21 cellular contexts compared by ENCODE assay signal in the genomic region with DNA sequence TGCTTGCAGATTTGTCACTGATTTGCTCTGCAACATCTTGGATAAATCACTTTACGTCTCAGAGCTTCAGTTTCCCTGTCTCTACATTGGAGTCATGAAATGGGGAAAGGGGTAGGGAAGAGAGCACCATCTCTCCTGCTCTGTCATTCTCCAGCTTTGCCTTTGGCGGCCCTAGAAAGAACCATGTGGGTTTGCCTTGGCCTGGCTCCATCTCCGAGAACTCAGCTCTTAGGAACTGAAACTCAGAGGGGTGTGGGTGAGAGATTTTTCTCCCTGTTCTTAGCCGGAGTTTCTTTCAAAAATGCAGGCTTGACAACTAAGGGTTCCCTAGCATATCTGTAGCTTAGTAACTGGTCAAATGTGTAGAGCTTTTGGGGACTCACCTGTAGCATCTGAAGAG.
A peak's percentile ranks its signal among the peaks of the same experiment; 100 is the strongest.
DNase-seq lines count a peak whose midpoint lies in the region; ATAC-seq and TF ChIP-seq lines count a peak whose summit lies in the region.
"Had no signal": no experiment of that assay in that cellular context is flagged by ENCODE, and none has a peak within 500 bp of the region (broad histone marks: within the 10 kb centered on the region; RNA-seq: fewer than 3 reads in every experiment).

No MANE protein-coding gene starts in this region.

- no peaks in the 10 kb centered on the region for H3K27me3 Mint-ChIP-seq in activated naive CD8-positive, alpha-beta T cell
- no peaks in the 10 kb centered on the region for H3K27me3 Mint-ChIP-seq in activated naive CD8-positive, alpha-beta T cell treated with anti-CD3 and anti-CD28 coated beads, Interleukin-2, amount 50 U/mL, for 24 hours
- H3K27me3 Mint-ChIP-seq in nephron progenitor cell (ENCODE audit: low read depth, poor library complexity): no peaks in the 10 kb centered on the region

- no peak for ATAC-seq in activated naive CD8-positive, alpha-beta T cell treated with anti-CD3 and anti-CD28 coated beads, Interleukin-2, amount 50 U/mL, for 24 hours
- no peak for ATAC-seq in activated naive CD4-positive, alpha-beta T cell treated with anti-CD3 and anti-CD28 coated beads, Interleukin-2, amount 50 U/mL, for 72 hours

- no peak overlapping the region for H3K4me3 Mint-ChIP-seq in activated naive CD8-positive, alpha-beta T cell
- no peak overlapping the region for H3K4me3 Mint-ChIP-seq in activated naive CD8-positive, alpha-beta T cell treated with anti-CD3 and anti-CD28 coated beads, Interleukin-2, amount 50 U/mL, for 24 hours
- no peak overlapping the region for H3K4me3 Mint-ChIP-seq in nephron progenitor cell

- DNase-seq in activated naive CD8-positive, alpha-beta T cell treated with anti-CD3 and anti-CD28 coated beads, Interleukin-2, amount 50 U/mL, for 24 hours: no peak
- DNase-seq in hippocampal formation (lab: John Stamatoyannopoulos, UW): peak; percentile 10 to 40
- DNase-seq in pons (ENCODE audit: low spot score): peak; percentile 54
- DNase-seq in activated naive CD4-positive, alpha-beta T cell treated with anti-CD3 and anti-CD28 coated beads, Interleukin-2, amount 50 U/mL, for 72 hours (ENCODE audit: low spot score in 2 of 2): no peak
- DNase-seq in A172 (ENCODE audit: low spot score): no peak
- no peak for DNase-seq in nephron progenitor cell
- no peak for DNase-seq in cerebellar cortex (ENCODE audit: low spot score)
- DNase-seq: DMS53, EL, GF-D8, GOT3, HCEC 1CT, IMR-90, NCI-H1105 treated with DMSO at 0.1 percent for 48 hours, NCI-H2029 treated with DMSO at 0.1 percent for 48 hours, NCI-H226, NCI-H524, NCI-H774, Peyer's patch, SJCRH30 had no signal

- peaks cover 36% of the 10 kb centered on the region for H3K36me3 Mint-ChIP-seq in activated naive CD8-positive, alpha-beta T cell
- peaks cover 37% of the 10 kb centered on the region for H3K36me3 Mint-ChIP-seq in activated naive CD8-positive, alpha-beta T cell treated with anti-CD3 and anti-CD28 coated beads, Interleukin-2, amount 50 U/mL, for 24 hours (ENCODE audit: low read depth)
- H3K36me3 Mint-ChIP-seq in activated naive CD4-positive, alpha-beta T cell treated with anti-CD3 and anti-CD28 coated beads, Interleukin-2, amount 50 U/mL, for 72 hours: peaks cover 8 to 50% of the 10 kb centered on the region in 2 donors
- peaks cover 9% of the 10 kb centered on the region for H3K36me3 Mint-ChIP-seq in nephron progenitor cell (ENCODE audit: low read depth)

- H3K27ac Mint-ChIP-seq in activated naive CD8-positive, alpha-beta T cell: peak overlapping the region; percentile 19
- no peak overlapping the region for H3K27ac Mint-ChIP-seq in activated naive CD8-positive, alpha-beta T cell treated with anti-CD3 and anti-CD28 coated beads, Interleukin-2, amount 50 U/mL, for 24 hours
- no peak overlapping the region for H3K27ac Mint-ChIP-seq in activated naive CD4-positive, alpha-beta T cell treated with anti-CD3 and anti-CD28 coated beads, Interleukin-2, amount 50 U/mL, for 72 hours
- no peak overlapping the region for H3K27ac Mint-ChIP-seq in nephron progenitor cell

- peaks cover 40% of the 10 kb centered on the region for H3K4me1 Mint-ChIP-seq in activated naive CD8-positive, alpha-beta T cell (ENCODE audit: low read depth)
- peaks cover 16% of the 10 kb centered on the region for H3K4me1 Mint-ChIP-seq in activated naive CD8-positive, alpha-beta T cell treated with anti-CD3 and anti-CD28 coated beads, Interleukin-2, amount 50 U/mL, for 24 hours
- H3K4me1 Mint-ChIP-seq in nephron progenitor cell: peaks cover 28% of the 10 kb centered on the region

- H3K9me3 Mint-ChIP-seq in activated naive CD8-positive, alpha-beta T cell (ENCODE audit: low read depth): no peaks in the 10 kb centered on the region
- H3K9me3 Mint-ChIP-seq in activated naive CD8-positive, alpha-beta T cell treated with anti-CD3 and anti-CD28 coated beads, Interleukin-2, amount 50 U/mL, for 24 hours: no peaks in the 10 kb centered on the region
- H3K9me3 Mint-ChIP-seq in activated naive CD4-positive, alpha-beta T cell treated with anti-CD3 and anti-CD28 coated beads, Interleukin-2, amount 50 U/mL, for 72 hours: no peaks in the 10 kb centered on the region
- peaks cover 6% of the 10 kb centered on the region for H3K9me3 Mint-ChIP-seq in nephron progenitor cell

- no peak for TF ChIP-seq CTCF in nephron progenitor cell (IDR thresholded peaks at IDR 0.05)

Comparison
In these comparisons a context has a peak if more than half of its experiments do, and no peak if none do; other contexts are left out.
1. DNase-seq: peak in hippocampal formation (2 of 2) and pons (single experiment); none in activated naive CD8-positive, alpha-beta T cell treated with anti-CD3 and anti-CD28 coated beads, Interleukin-2, amount 50 U/mL, for 24 hours (single experiment), activated naive CD4-positive, alpha-beta T cell treated with anti-CD3 and anti-CD28 coated beads, Interleukin-2, amount 50 U/mL, for 72 hours (0 of 2), A172 (single experiment), nephron progenitor cell (single experiment) and cerebellar cortex (single experiment).